ENCODE assay signal across 8 cellular contexts in the genomic region with DNA sequence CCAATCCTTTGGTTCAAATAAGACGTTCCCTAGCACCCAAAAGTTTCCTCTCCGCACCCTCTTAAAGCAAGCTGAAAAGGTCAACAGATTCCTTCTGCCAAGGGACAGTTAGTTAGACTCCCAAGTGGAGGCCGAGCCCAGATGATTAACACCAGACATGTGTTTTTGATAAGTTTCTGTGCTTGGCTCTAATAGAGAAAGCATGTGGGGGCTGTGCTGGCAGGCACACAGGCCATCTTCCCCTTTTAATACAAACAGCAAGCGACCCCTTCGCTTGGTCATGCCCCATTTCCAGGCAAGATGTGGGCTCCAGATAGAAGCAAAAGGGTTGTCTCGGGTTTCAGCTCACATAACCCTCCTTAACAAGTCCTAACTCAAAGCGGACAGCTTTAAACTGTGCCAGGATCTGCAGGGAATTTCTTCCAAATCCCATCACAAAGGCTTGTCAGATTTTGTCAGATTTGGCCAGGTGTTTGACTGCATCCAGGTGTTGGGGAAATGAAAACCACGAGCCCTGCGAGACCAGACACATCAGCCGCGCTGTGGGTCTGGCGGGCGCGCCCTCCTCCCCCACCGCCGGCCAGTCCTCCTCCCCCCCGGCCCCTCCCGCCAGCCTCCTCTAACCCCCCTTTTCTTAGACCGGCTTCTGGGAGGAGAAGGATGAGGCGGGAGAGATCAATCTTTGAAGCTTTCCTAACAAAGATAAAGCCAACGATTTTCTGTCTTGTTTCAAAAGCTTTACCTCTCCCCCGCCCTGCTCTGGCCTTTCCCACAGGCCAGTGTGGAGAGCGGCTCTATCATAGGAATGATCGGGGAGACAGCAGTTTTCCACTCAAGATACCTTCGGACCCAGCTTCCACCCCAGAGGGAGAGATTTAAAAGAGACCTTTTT. TPM values are rescaled to one million over a fixed set of nuclear protein-coding genes. Genes with fewer than 3 reads are reported as not detected.
DNase-seq lines count a peak whose midpoint lies in the region; ATAC-seq and TF ChIP-seq lines count a peak whose summit lies in the region.

No MANE protein-coding gene starts in this region.

- WGBS in mesendoderm (ENCODE audit: extremely low coverage, insufficient coverage, low lambda C conversion rate) = no CpG with 5 or more reads among the region's 25 CpGs
- 18 to 26% methylated on average over 25 of the region's 25 CpGs for WGBS in lower leg skin, 2 donors

- H3K4ac ChIP-seq in mesendoderm (ENCODE audit: low read depth, low read length) = peak overlapping the region; percentile 88

- no peak for ATAC-seq in stimulated activated naive CD8-positive, alpha-beta T cell treated with anti-CD3 and anti-CD28 coated beads, Interleukin-15, amount 100 ng/mL, for 72 hours

- H2BK5ac ChIP-seq in mesendoderm (ENCODE audit: low read length) = peak overlapping the region; percentile 69

- peak overlapping the region; percentile 13 for H3K4me2 ChIP-seq in mesendoderm (ENCODE audit: low read length)

- H3K18ac ChIP-seq in mesendoderm (ENCODE audit: low read length) = peak overlapping the region; percentile 95

- H4K5ac ChIP-seq in mesendoderm (ENCODE audit: low read length) = peak overlapping the region; percentile 37

- peaks cover 10% of the 10 kb centered on the region for H3K4me1 ChIP-seq in mesendoderm (ENCODE audit: control insufficient read depth, low read depth, low read length)

- H3K36me3 ChIP-seq in mesendoderm (ENCODE audit: control insufficient read depth, insufficient read depth, low read length) = no peaks in the 10 kb centered on the region

- peak overlapping the region; percentile 73 for H2AK5ac ChIP-seq in mesendoderm (ENCODE audit: low read length)

- intact Hi-C loops in lower leg skin (cut with DNase I; ENCODE audit: low total_unique reads) = loop anchor here (5.0 to 10.0 kb wide), 2 partner anchors 175 to 357 kb away; no protein-coding TSS in a partner anchor

- peaks cover 53% of the 10 kb centered on the region for H3K4me1 Mint-ChIP-seq in stimulated activated naive CD8-positive, alpha-beta T cell treated with anti-CD3 and anti-CD28 coated beads, Interleukin-15, amount 100 ng/mL, for 72 hours

- peaks cover 16% of the 10 kb centered on the region for H3K79me2 ChIP-seq in mesendoderm (ENCODE audit: control insufficient read depth, insufficient read depth, low read length)

- no peak overlapping the region for H3K4me3 Mint-ChIP-seq in stimulated activated naive CD8-positive, alpha-beta T cell treated with anti-CD3 and anti-CD28 coated beads, Interleukin-15, amount 100 ng/mL, for 72 hours

- H3K27me3 ChIP-seq in mesendoderm (ENCODE audit: insufficient read depth, low read length, poor library complexity) = no peaks in the 10 kb centered on the region

- peak overlapping the region; percentile 81 for H3K27ac ChIP-seq in mesendoderm (ENCODE audit: low read depth, low read length)

- no peak overlapping the region for H3K27ac Mint-ChIP-seq in stimulated activated naive CD8-positive, alpha-beta T cell treated with anti-CD3 and anti-CD28 coated beads, Interleukin-15, amount 100 ng/mL, for 72 hours

- peak overlapping the region; percentile 89 for H2BK15ac ChIP-seq in mesendoderm (replicated peaks; ENCODE audit: low read depth)

- no peak overlapping the region for H3K23ac ChIP-seq in mesendoderm (ENCODE audit: low read length)

- DNase-seq in ELR (ENCODE audit: low read depth) (peak; percentile 55), NCI-H2196 treated with DMSO at 0.1 percent for 48 hours (lab: John Stamatoyannopoulos, UW; ENCODE audit: unreplicated experiment) (peak; percentile 88), dedifferentiated amniotic fluid mesenchymal stem cell (ENCODE audit: extremely low spot score) (peak; percentile 60), mesendoderm (peak; percentile 87), G401 (ENCODE audit: low spot score) (no peak), lower leg skin (ENCODE audit: low spot score in 2 of 2) (no peak), GM19240 (ENCODE audit: insufficient read length, low spot score) (no peak)
- no peak for DNase-seq in stimulated activated naive CD8-positive, alpha-beta T cell treated with anti-CD3 and anti-CD28 coated beads, Interleukin-15, amount 100 ng/mL, for 72 hours

- H3K56ac ChIP-seq in mesendoderm (ENCODE audit: low read length) = peak overlapping the region; percentile 81

- TF ChIP-seq POLR2A in lower leg skin (IDR thresholded peaks at IDR 0.05) = no peak

- no peaks in the 10 kb centered on the region for H3K79me1 ChIP-seq in mesendoderm (ENCODE audit: low read length)

- no peak overlapping the region for H4K8ac ChIP-seq in mesendoderm (ENCODE audit: low read depth, low read length)

- H3K4me3 ChIP-seq in mesendoderm (ENCODE audit: low read length) = no peak overlapping the region
- H3K4me3 ChIP-seq in lower leg skin (ENCODE audit: low read depth, poor library complexity, severe bottlenecking) = no peak overlapping the region

- in situ Hi-C loops in G401 (cut with HindIII; ENCODE audit: low sequenced_read_pairs) = loop anchor here (10.0 kb wide), 1 partner anchor 155 kb away; no protein-coding TSS in a partner anchor

- H3K9ac ChIP-seq in mesendoderm (ENCODE audit: low read length) = peak overlapping the region; percentile 59

- peak overlapping the region; percentile 86 for H2BK120ac ChIP-seq in mesendoderm (ENCODE audit: low read depth, low read length)

- peaks cover 53% of the 10 kb centered on the region for H3K27me3 Mint-ChIP-seq in stimulated activated naive CD8-positive, alpha-beta T cell treated with anti-CD3 and anti-CD28 coated beads, Interleukin-15, amount 100 ng/mL, for 72 hours

- no peaks in the 10 kb centered on the region for H3K9me3 Mint-ChIP-seq in stimulated activated naive CD8-positive, alpha-beta T cell treated with anti-CD3 and anti-CD28 coated beads, Interleukin-15, amount 100 ng/mL, for 72 hours

- TF ChIP-seq CTCF in lower leg skin (IDR thresholded peaks at IDR 0.05) = no peak

RNA-seq across cellular contexts. Expression of gene HES1, which starts 3.4 kb away (rescaled TPM):
- 44.3 TPM for polyA plus RNA-seq in mesendoderm (2013, experiment 1 of 2)
- 42.6 TPM for polyA plus RNA-seq in mesendoderm (2013, experiment 2 of 2)
- 3.3 and 6.6 TPM in 2 replicates for total RNA-seq in G401 (2014; rRNA removed; shearing (Covaris generic))
- total RNA-seq in lower leg skin = 100 to 1,000 TPM; 145 to 366 (median 315) TPM

Comparison
In these comparisons a context has a peak if more than half of its experiments do, and no peak if none do; other contexts are left out.
1. DNase-seq: peak in ELR (single experiment), NCI-H2196 treated with DMSO at 0.1 percent for 48 hours (single experiment), dedifferentiated amniotic fluid mesenchymal stem cell (single experiment) and mesendoderm (single experiment); none in G401 (single experiment), lower leg skin (0 of 2), GM19240 (single experiment) and stimulated activated naive CD8-positive, alpha-beta T cell treated with anti-CD3 and anti-CD28 coated beads, Interleukin-15, amount 100 ng/mL, for 72 hours (0 of 2).
2. RNA of gene HES1, which starts 3.4 kb away (total RNA-seq): 145 to 366 TPM in lower leg skin; 3.3 to 6.6 TPM in G401; every median in the first group is over 10 times any median in the second.